ENCODE assay signal across 1 cellular context in genomic region chr9:97923529-97924108, GRCh38.
A peak's percentile ranks its signal among the peaks of the same experiment; 100 is the strongest.
TF ChIP-seq lines count a peak whose summit lies in the region.

No MANE protein-coding gene starts in this region.

TF ChIP-seq in K562, 482 proteins besides CTCF, POLR2A, EP300 and RAD21 (continued from another document and continues in another):
- TF ChIP-seq ELK1 (CRISPR knock-in tag; IDR thresholded peaks at IDR 0.05) (no peak), ZNF830 (CRISPR knock-in tag; IDR thresholded peaks at IDR 0.05) (no peak), NFXL1 (CRISPR knock-in tag; IDR thresholded peaks at IDR 0.05) (no peak), SRSF9 (IDR thresholded peaks at IDR 0.05; ENCODE audit: borderline replicate concordance, low read depth, low read length) (no peak), E2F3 (CRISPR knock-in tag; IDR thresholded peaks at IDR 0.05) (no peak), RERE (CRISPR knock-in tag; IDR thresholded peaks at IDR 0.05; ENCODE audit: borderline replicate concordance) (no peak), BMI1 (IDR thresholded peaks at IDR 0.05; ENCODE audit: low read length) (no peak), ZFP91 (CRISPR knock-in tag; IDR thresholded peaks at IDR 0.05) (peak; percentile 89), HDAC1 (IDR thresholded peaks at IDR 0.05) (peak in 1 of 2 experiments; percentile 76; a peak in 1 of 4 replicates), NONO (IDR thresholded peaks at IDR 0.05; ENCODE audit: low read depth in 2 of 2, low read length in 1 of 2) (no peak), MAFG (tag; conservative IDR thresholded peaks at IDR 0.05) (no peak), THAP7 (CRISPR knock-in tag; IDR thresholded peaks at IDR 0.05) (no peak), KLF16 (IDR thresholded peaks at IDR 0.05) (peak; percentile 19; the same call in 1 of the 2 replicates), POLR3A (IDR thresholded peaks at IDR 0.05; ENCODE audit: borderline replicate concordance, extremely low read depth, insufficient read depth, insufficient read length) (no peak), HCFC1 (IDR thresholded peaks at IDR 0.05; ENCODE audit: low read depth, low read length) (no peak), ZNF586 (CRISPR knock-in tag; conservative IDR thresholded peaks at IDR 0.05) (no peak), FOXM1 (IDR thresholded peaks at IDR 0.05; ENCODE audit: low read depth) (peak; percentile 62), FOXM1 (CRISPR knock-in tag; IDR thresholded peaks at IDR 0.05; ENCODE audit: low read depth) (no peak), ZBTB11 (CRISPR knock-in tag; IDR thresholded peaks at IDR 0.05) (no peak), CREB1 (IDR thresholded peaks at IDR 0.05) (no peak), CREB1 (CRISPR knock-in tag; IDR thresholded peaks at IDR 0.05) (no peak), GATA2 (CRISPR knock-in tag; IDR thresholded peaks at IDR 0.05) (peak; percentile 17; the same call in 1 of the 2 replicates), KAT2B (IDR thresholded peaks at IDR 0.05; ENCODE audit: low read depth, low read length) (no peak), ZSCAN29 (IDR thresholded peaks at IDR 0.05) (no peak), PURB (CRISPR knock-in tag; IDR thresholded peaks at IDR 0.05; ENCODE audit: low read depth) (no peak), HSF4 (CRISPR knock-in tag; IDR thresholded peaks at IDR 0.05; ENCODE audit: borderline replicate concordance) (no peak), JUN (IDR thresholded peaks at IDR 0.05; ENCODE audit: borderline replicate concordance, low read depth, low read length) (no peak; the same call in 1 of the 2 replicates), JUN (CRISPR knock-in tag; IDR thresholded peaks at IDR 0.05; ENCODE audit: borderline replicate concordance) (no peak), MECOM (CRISPR knock-in tag; IDR thresholded peaks at IDR 0.05) (no peak), ZNF146 (CRISPR knock-in tag; IDR thresholded peaks at IDR 0.05; ENCODE audit: unreplicated experiment) (no peak), PATZ1 (CRISPR knock-in tag; IDR thresholded peaks at IDR 0.05; ENCODE audit: borderline replicate concordance) (no peak), PTRF (tag; IDR thresholded peaks at IDR 0.05) (no peak), TRIM28 (IDR thresholded peaks at IDR 0.05) (peak; percentile 65; the same call in 1 of the 2 replicates), CLOCK (CRISPR knock-in tag; IDR thresholded peaks at IDR 0.05; ENCODE audit: borderline replicate concordance) (no peak), ZNF280A (IDR thresholded peaks at IDR 0.05; ENCODE audit: low read depth, partially characterized antibody) (no peak), ZNF79 (CRISPR knock-in tag; IDR thresholded peaks at IDR 0.05; ENCODE audit: low read depth) (no peak), ETV5 (CRISPR knock-in tag; IDR thresholded peaks at IDR 0.05; ENCODE audit: low read depth) (no peak), SAFB (IDR thresholded peaks at IDR 0.05; ENCODE audit: borderline replicate concordance, low read depth, low read length) (no peak), ESRRB (CRISPR knock-in tag; IDR thresholded peaks at IDR 0.05; ENCODE audit: borderline replicate concordance) (no peak), MYNN (IDR thresholded peaks at IDR 0.05) (no peak), MYNN (CRISPR knock-in tag; IDR thresholded peaks at IDR 0.05) (no peak), ZBTB49 (CRISPR knock-in tag; IDR thresholded peaks at IDR 0.05; ENCODE audit: borderline replicate concordance) (no peak), ZBTB17 (CRISPR knock-in tag; IDR thresholded peaks at IDR 0.05) (no peak)
